6 cellular contexts compared by ENCODE assay signal in genomic region chr1:16732254-16732896, GRCh38. TPM values are rescaled to one million over a fixed set of nuclear protein-coding genes. Genes with fewer than 3 reads are reported as not detected.
"Had no signal": no experiment of that assay in that cellular context is flagged by ENCODE, and none has a peak within 500 bp of the region (broad histone marks: within the 10 kb centered on the region; RNA-seq: fewer than 3 reads in every experiment).

No MANE protein-coding gene starts in this region.

RNA-seq across cellular contexts. Expression of gene RNU1-4, which starts 7.9 kb away (rescaled TPM):
- polyA plus RNA-seq: heart right ventricle; mammary epithelial cell; naive thymus-derived CD4-positive, alpha-beta T cell; neural cell; ovary; right cardiac atrium had no signal
